In genomic region chr19:2186071-2186846, GRCh38 we compare ENCODE assay signal across 10 cellular contexts. TPM values are rescaled to one million over a fixed set of nuclear protein-coding genes. Genes with fewer than 3 reads are reported as not detected.
DNase-seq lines count a peak whose midpoint lies in the region; ATAC-seq and TF ChIP-seq lines count a peak whose summit lies in the region.
"Had no signal": no experiment of that assay in that cellular context is flagged by ENCODE, and none has a peak within 500 bp of the region (broad histone marks: within the 10 kb centered on the region; RNA-seq: fewer than 3 reads in every experiment).

No MANE protein-coding gene starts in this region.

- H3K36me3 Mint-ChIP-seq in activated naive CD8-positive, alpha-beta T cell treated with anti-CD3 and anti-CD28 coated beads for 36 hours = peaks cover 15% of the 10 kb centered on the region
- H3K36me3 Mint-ChIP-seq in activated T-cell treated with anti-CD3 and anti-CD28 coated beads, Interleukin-2, amount 50 U/mL, for 24 hours (ENCODE audit: low read depth) = peaks cover 89% of the 10 kb centered on the region

- H3K27ac ChIP-seq in VCaP (peak overlapping the region; percentile 14), upper lobe of left lung (peak overlapping the region; percentile 68 to 88 (median 81))

- peak in 1 of 4 donors; percentile 46 for TF ChIP-seq POLR2A in upper lobe of left lung (IDR thresholded peaks at IDR 0.05)

- no peak for TF ChIP-seq CTCF in VCaP (conservative IDR thresholded peaks at IDR 0.05)
- TF ChIP-seq CTCF in upper lobe of left lung (IDR thresholded peaks at IDR 0.05) = peak in 1 of 6 experiments; percentile 35

- peak overlapping the region in 1 of 4 donors; percentile 13 for H3K4me3 ChIP-seq in upper lobe of left lung

- DNase-seq in fibroblast of peridontal ligament (ENCODE audit: extremely low read depth) (peak; percentile 99), myocyte (ENCODE audit: low read depth) (peak; percentile 95), upper lobe of left lung (peak; percentile 83), GM19240 (ENCODE audit: insufficient read length, low spot score) (no peak)
- DNase-seq in activated naive CD8-positive, alpha-beta T cell treated with anti-CD3 and anti-CD28 coated beads for 36 hours = no peak
- no peak for DNase-seq in activated T-cell treated with anti-CD3 and anti-CD28 coated beads, Interleukin-2, amount 50 U/mL, for 24 hours
- DNase-seq: activated CD4-positive, alpha-beta T cell treated with anti-CD3 and anti-CD28 coated beads for 4 hours; NCI-H510A treated with DMSO at 0.1 percent for 48 hours had no signal

- no peaks in the 10 kb centered on the region for H3K9me3 Mint-ChIP-seq in activated naive CD8-positive, alpha-beta T cell treated with anti-CD3 and anti-CD28 coated beads for 36 hours
- H3K9me3 Mint-ChIP-seq in activated T-cell treated with anti-CD3 and anti-CD28 coated beads, Interleukin-2, amount 50 U/mL, for 24 hours = no peaks in the 10 kb centered on the region

- TF ChIP-seq EP300 in upper lobe of left lung (IDR thresholded peaks at IDR 0.05) = peak in 1 of 4 donors; percentile 61

- peaks cover 46 to 57% (median 51%) of the 10 kb centered on the region in 4 donors for H3K4me1 ChIP-seq in upper lobe of left lung

- H3K27ac Mint-ChIP-seq in activated naive CD8-positive, alpha-beta T cell treated with anti-CD3 and anti-CD28 coated beads for 36 hours = no peak overlapping the region
- H3K27ac Mint-ChIP-seq in activated T-cell treated with anti-CD3 and anti-CD28 coated beads, Interleukin-2, amount 50 U/mL, for 24 hours = no peak overlapping the region

- ATAC-seq in upper lobe of left lung (ENCODE audit: low FRiP score in 2 of 2) = peak; percentile 90 to 91
- no peak for ATAC-seq in HG03460 (IDR thresholded peaks at IDR 0.05; ENCODE audit: unreplicated experiment)

- no peaks in the 10 kb centered on the region for H3K27me3 ChIP-seq in upper lobe of left lung

- 28 to 37% methylated on average over 15 to 28 of the region's 28 CpGs for WGBS in upper lobe of left lung, 2 donors

- H3K36me3 ChIP-seq in upper lobe of left lung = peaks cover 0 to 55% (median 31%) of the 10 kb centered on the region in 4 donors

- H3K9me3 ChIP-seq in upper lobe of left lung = no peaks in the 10 kb centered on the region

- peaks cover 4% of the 10 kb centered on the region for H3K4me1 Mint-ChIP-seq in activated naive CD8-positive, alpha-beta T cell treated with anti-CD3 and anti-CD28 coated beads for 36 hours
- peaks cover 25% of the 10 kb centered on the region for H3K4me1 Mint-ChIP-seq in activated T-cell treated with anti-CD3 and anti-CD28 coated beads, Interleukin-2, amount 50 U/mL, for 24 hours (ENCODE audit: low read depth)

- no peaks in the 10 kb centered on the region for H3K27me3 Mint-ChIP-seq in activated naive CD8-positive, alpha-beta T cell treated with anti-CD3 and anti-CD28 coated beads for 36 hours
- H3K27me3 Mint-ChIP-seq in activated T-cell treated with anti-CD3 and anti-CD28 coated beads, Interleukin-2, amount 50 U/mL, for 24 hours = no peaks in the 10 kb centered on the region

- no peak overlapping the region for H3K4me3 Mint-ChIP-seq in activated naive CD8-positive, alpha-beta T cell treated with anti-CD3 and anti-CD28 coated beads for 36 hours
- no peak overlapping the region for H3K4me3 Mint-ChIP-seq in activated T-cell treated with anti-CD3 and anti-CD28 coated beads, Interleukin-2, amount 50 U/mL, for 24 hours

RNA-seq across cellular contexts. Expression of gene DOT1L, which starts 22.5 kb away (rescaled TPM):
- total RNA-seq in myocyte (7.9 and 8.3 TPM in 2 replicates), upper lobe of left lung (100 to 1,000 TPM in 1 of 6 donors, 10 to 100 TPM in 5; 30.3 to 104 (median 37.2) TPM)
- 8.2 TPM for polyA plus RNA-seq in myocyte (2012)
- total RNA-seq in activated naive CD8-positive, alpha-beta T cell treated with anti-CD3 and anti-CD28 coated beads for 36 hours = 10 to 100 TPM; 71.8 to 75.1 TPM

RNA-seq across cellular contexts. Expression of gene AP3D1, which starts 34.9 kb away (rescaled TPM):
- total RNA-seq in myocyte (109 and 114 TPM in 2 replicates), upper lobe of left lung (100 to 1,000 TPM in 5 of 6 donors, 10 to 100 TPM in 1; 73.5 to 180 (median 115) TPM)
- polyA plus RNA-seq in myocyte (2012) = 129 TPM
- 10 to 100 TPM; 92.0 to 96.0 TPM for total RNA-seq in activated naive CD8-positive, alpha-beta T cell treated with anti-CD3 and anti-CD28 coated beads for 36 hours

RNA-seq across cellular contexts. Expression of gene PLEKHJ1, which starts 49.9 kb away (rescaled TPM):
- total RNA-seq in myocyte (77.5 and 86.7 TPM in 2 replicates), upper lobe of left lung (100 to 1,000 TPM in 2 of 6 donors, 10 to 100 TPM in 4; 67.2 to 114 (median 79.3) TPM)
- polyA plus RNA-seq in myocyte (2012) = 42.0 TPM
- total RNA-seq in activated naive CD8-positive, alpha-beta T cell treated with anti-CD3 and anti-CD28 coated beads for 36 hours = 10 to 100 TPM; 82.7 to 84.6 TPM

RNA-seq across cellular contexts. Expression of gene SF3A2, which starts 50.4 kb away (rescaled TPM):
- total RNA-seq in myocyte (21.6 and 23.1 TPM in 2 replicates), upper lobe of left lung (100 to 1,000 TPM in 1 of 6 donors, 10 to 100 TPM in 5; 39.8 to 104 (median 70.7) TPM)
- 46.6 TPM for polyA plus RNA-seq in myocyte (2012)
- total RNA-seq in activated naive CD8-positive, alpha-beta T cell treated with anti-CD3 and anti-CD28 coated beads for 36 hours = 100 to 1,000 TPM; 160 to 162 TPM

Comparison
In these comparisons a context has a peak if more than half of its experiments do, and no peak if none do; other contexts are left out.
1. DNase-seq: peak in fibroblast of peridontal ligament (single experiment), myocyte (single experiment) and upper lobe of left lung (2 of 2); none in GM19240 (single experiment), activated naive CD8-positive, alpha-beta T cell treated with anti-CD3 and anti-CD28 coated beads for 36 hours (single experiment) and activated T-cell treated with anti-CD3 and anti-CD28 coated beads, Interleukin-2, amount 50 U/mL, for 24 hours (single experiment).